8 cellular contexts compared by ENCODE assay signal in the genomic region with DNA sequence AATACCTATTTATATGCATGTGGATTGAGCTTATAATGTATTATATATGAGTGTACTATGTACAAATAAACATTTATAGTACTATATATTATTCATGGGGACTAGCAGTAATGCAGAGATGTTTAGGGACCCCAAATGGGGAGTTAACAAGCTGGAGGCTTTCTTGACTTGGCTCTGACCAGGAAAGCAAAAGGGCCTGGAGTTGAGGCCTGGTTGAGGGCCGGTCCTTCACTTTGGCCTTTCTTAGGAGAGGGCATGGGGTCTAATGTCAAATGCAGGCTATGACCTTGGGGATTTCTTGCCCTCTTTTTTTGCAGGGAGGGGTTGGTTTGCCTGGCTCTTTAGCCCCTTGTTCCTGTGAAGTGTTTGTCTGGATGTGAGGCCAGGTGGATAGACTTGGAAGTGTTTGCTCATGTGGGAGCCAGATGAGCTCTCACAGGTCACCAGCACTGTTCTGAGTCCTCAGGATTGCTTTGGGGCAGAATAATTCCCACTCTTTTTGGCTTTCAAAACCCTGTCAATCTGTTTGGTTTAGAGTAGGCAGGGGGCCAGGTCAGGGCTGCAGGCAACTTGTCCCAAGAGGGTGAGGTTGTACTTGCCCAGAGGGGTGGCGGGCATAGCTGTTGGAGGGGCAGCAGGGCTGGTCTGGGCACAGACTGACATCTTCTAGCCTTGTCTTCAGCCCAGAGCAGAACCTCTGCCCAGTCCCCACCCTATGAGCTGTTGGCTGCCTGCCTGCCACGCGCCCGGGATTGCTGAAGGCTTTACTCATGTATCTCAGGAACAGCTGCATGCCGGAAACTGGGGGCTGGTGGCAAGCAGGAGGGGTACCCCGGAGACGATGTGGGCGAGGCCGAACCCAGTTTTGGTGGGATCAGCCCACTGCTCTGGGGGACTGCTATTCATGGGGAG. TPM values are rescaled to one million over a fixed set of nuclear protein-coding genes. Genes with fewer than 3 reads are reported as not detected.
A peak's percentile ranks its signal among the peaks of the same experiment; 100 is the strongest.
DNase-seq lines count a peak whose midpoint lies in the region; ATAC-seq and TF ChIP-seq lines count a peak whose summit lies in the region.

No MANE protein-coding gene starts in this region.

- in situ Hi-C loops in GM13976 (cut with MboI; ENCODE audit: low sequenced_read_pairs, unreplicated experiment): loop anchor here (25.0 kb wide), 1 partner anchor 230 kb away; no protein-coding TSS in a partner anchor

- intact Hi-C loops in adrenal gland (cut with DNase I) (no loop called here), heart right ventricle (cut with DNase I) (loop anchor here in 2 of 10 donors (2.0 to 10.0 kb wide), 2 partner anchors 37 to 127 kb away; a partner anchor contains a TSS)

- no peak for TF ChIP-seq CTCF in adrenal gland (IDR thresholded peaks at IDR 0.05)
- no peak for TF ChIP-seq CTCF in heart right ventricle (IDR thresholded peaks at IDR 0.05)
- TF ChIP-seq CTCF in GM13976 (IDR thresholded peaks at IDR 0.05; ENCODE audit: borderline replicate concordance, control extremely low read depth, extremely low read depth, insufficient read depth, missing control alignments): no peak

- H3K9me3 ChIP-seq in adrenal gland (replicated peaks in 1 of 3) (no peaks in the 10 kb centered on the region), heart right ventricle (no peaks in the 10 kb centered on the region), skeletal muscle tissue (ENCODE audit: control insufficient read depth in 3 of 3, low read length in 3 of 3) (no peaks in the 10 kb centered on the region)

- H3K4me1 ChIP-seq in adrenal gland (replicated peaks in 1 of 2) (peaks cover 29 to 42% of the 10 kb centered on the region in 2 donors), heart right ventricle (peaks cover 0 to 52% (median 29%) of the 10 kb centered on the region in 9 donors), skeletal muscle tissue (ENCODE audit: control insufficient read depth in 3 of 3, insufficient read depth in 3 of 3, low read length in 3 of 3) (peaks cover 49 to 59% (median 58%) of the 10 kb centered on the region in 3 donors)

- DNase-seq in H7: peak; percentile 31
- peak; percentile 85 to 92 (median 89) for DNase-seq in adrenal gland
- DNase-seq in heart right ventricle: peak; percentile 84 to 85
- DNase-seq in central memory CD4-positive, alpha-beta T cell: no peak
- DNase-seq in GM13976 (ENCODE audit: low spot score): no peak

- H3K36me3 ChIP-seq in H7 (replicated peaks; ENCODE audit: control insufficient read depth, insufficient read depth, low read length) (peaks cover 4% of the 10 kb centered on the region), adrenal gland (replicated peaks in 1 of 2) (no peaks in the 10 kb centered on the region), heart right ventricle (peaks cover 0 to 14% (median 0%) of the 10 kb centered on the region in 9 donors), skeletal muscle tissue (ENCODE audit: control insufficient read depth in 3 of 3, insufficient read depth in 3 of 3, low read length in 3 of 3) (peaks cover 0 to 7% (median 0%) of the 10 kb centered on the region in 3 donors)

- ATAC-seq in heart right ventricle (peak; percentile 71 to 90 (median 82)), GM21528 (IDR thresholded peaks at IDR 0.05; ENCODE audit: low FRiP score, unreplicated experiment) (no peak), GM19324 (IDR thresholded peaks at IDR 0.05; ENCODE audit: low FRiP score, unreplicated experiment) (no peak)

- no peaks in the 10 kb centered on the region for H3K27me3 ChIP-seq in H7 (ENCODE audit: control insufficient read depth, insufficient read depth, low read length)
- no peaks in the 10 kb centered on the region for H3K27me3 ChIP-seq in adrenal gland
- no peaks in the 10 kb centered on the region for H3K27me3 ChIP-seq in heart right ventricle
- no peaks in the 10 kb centered on the region for H3K27me3 ChIP-seq in skeletal muscle tissue (ENCODE audit: control insufficient read depth in 3 of 3, insufficient read depth in 3 of 3, low read length in 3 of 3)

- H3K27ac ChIP-seq in adrenal gland (peak overlapping the region in 3 of 5 donors; percentile 12 to 76 (median 73)), heart right ventricle (peak overlapping the region in 7 of 10 donors; percentile 5 to 84 (median 50)), skeletal muscle tissue (ENCODE audit: low read depth, low read length) (peak overlapping the region; percentile 90)

- TF ChIP-seq POLR2A in adrenal gland (IDR thresholded peaks at IDR 0.05): no peak

- 27 to 37% (median 32%) methylated on average over 4 to 10 of the region's 10 CpGs for WGBS in adrenal gland, 4 donors
- 23 to 27% methylated on average over 10 of the region's 10 CpGs for WGBS in heart right ventricle, 2 donors

- peak overlapping the region; percentile 54 to 64 (median 57) for H3K9ac ChIP-seq in skeletal muscle tissue (ENCODE audit: low read depth in 1 of 3, low read length in 3 of 3)

- no peak overlapping the region for H3K4me3 ChIP-seq in H7 (ENCODE audit: insufficient read depth, low read depth, low read length)
- no peak overlapping the region for H3K4me3 ChIP-seq in adrenal gland
- no peak overlapping the region for H3K4me3 ChIP-seq in heart right ventricle
- peak overlapping the region; percentile 49 to 61 (median 49) for H3K4me3 ChIP-seq in skeletal muscle tissue (ENCODE audit: low read length in 3 of 3)

RNA-seq across cellular contexts. Expression of a gene that starts 14.6 kb away (rescaled TPM):
- 25.3 and 25.5 TPM in 2 replicates for total RNA-seq in H7 (2014; rRNA removed; shearing (Covaris generic))
- total RNA-seq in adrenal gland (10 to 100 TPM; 24.5 to 66.0 (median 33.0) TPM), heart right ventricle (10 to 100 TPM; 14.7 to 29.3 (median 19.6) TPM), skeletal muscle tissue (7.8 TPM)
- polyA plus RNA-seq in adrenal gland (10 to 100 TPM; 17.6 to 77.5 (median 54.4) TPM), heart right ventricle (10 to 100 TPM; 13.0 to 29.7 TPM)

RNA-seq across cellular contexts. Expression of a gene that starts 18.1 kb away (rescaled TPM):
- 0.26 TPM in 1 of 2 replicates, not detected in the other for total RNA-seq in H7 (2014; rRNA removed; shearing (Covaris generic))
- 10 to 100 TPM in 3 of 8 donors, 1 to 10 TPM in 5; 1.4 to 15.0 (median 6.3) TPM for total RNA-seq in adrenal gland
- 1 to 10 TPM; 2.8 to 4.0 (median 3.1) TPM for polyA plus RNA-seq in adrenal gland
- total RNA-seq in heart right ventricle: 1 to 10 TPM in 8 of 10 donors, under 1 TPM in 2; 0.53 to 3.8 (median 2.1) TPM
- 1 to 10 TPM in 1 of 2 donors, under 1 TPM in 1; 0.44 to 1.9 TPM for polyA plus RNA-seq in heart right ventricle
- total RNA-seq in skeletal muscle tissue: 0.52 TPM

RNA-seq across cellular contexts. Expression of a gene that starts 24.7 kb away (rescaled TPM):
- total RNA-seq in H7 (2014; rRNA removed; shearing (Covaris generic)): 92.9 and 102 TPM in 2 replicates
- 100 to 1,000 TPM; 121 to 271 (median 160) TPM for total RNA-seq in adrenal gland
- 100 to 1,000 TPM in 1 of 3 donors, 10 to 100 TPM in 2; 78.1 to 139 (median 98.0) TPM for polyA plus RNA-seq in adrenal gland
- 10 to 100 TPM; 52.6 to 86.3 (median 69.0) TPM for total RNA-seq in heart right ventricle
- 100 to 1,000 TPM in 1 of 2 donors, 10 to 100 TPM in 1; 50.3 to 115 TPM for polyA plus RNA-seq in heart right ventricle
- 54.3 TPM for total RNA-seq in skeletal muscle tissue

RNA-seq across cellular contexts. Expression of a gene that starts 24.9 kb away (rescaled TPM):
- 40.3 and 40.8 TPM in 2 replicates for total RNA-seq in H7 (2014; rRNA removed; shearing (Covaris generic))
- total RNA-seq in adrenal gland: 10 to 100 TPM; 16.8 to 54.4 (median 29.4) TPM
- 10 to 100 TPM; 36.7 to 67.2 (median 50.7) TPM for polyA plus RNA-seq in adrenal gland
- 10 to 100 TPM; 10.3 to 21.9 (median 15.3) TPM for total RNA-seq in heart right ventricle
- 10 to 100 TPM; 13.9 to 35.5 TPM for polyA plus RNA-seq in heart right ventricle
- 21.9 TPM for total RNA-seq in skeletal muscle tissue

RNA-seq across cellular contexts. Expression of a gene that starts 36.7 kb away (rescaled TPM):
- 0.33 and 0.42 TPM in 2 replicates for total RNA-seq in H7 (2014; rRNA removed; shearing (Covaris generic))
- total RNA-seq in adrenal gland (1 to 10 TPM in 3 of 8 donors, under 1 TPM in 2, not detected in 3; 0.14 to 3.9 (median 1.5) TPM), heart right ventricle (1 to 10 TPM in 6 of 10 donors, under 1 TPM in 3, not detected in 1; 0.28 to 5.1 (median 1.2) TPM), skeletal muscle tissue (1.6 TPM)
- polyA plus RNA-seq in adrenal gland (1 to 10 TPM in 1 of 3 donors, under 1 TPM in 1, not detected in 1; 0.64 to 1.0 TPM), heart right ventricle (1 to 10 TPM; 1.8 to 4.5 TPM)

Comparison
In these comparisons a context has a peak if more than half of its experiments do, and no peak if none do; other contexts are left out.
1. DNase-seq: peak in H7 (single experiment), adrenal gland (7 of 7) and heart right ventricle (2 of 2); none in central memory CD4-positive, alpha-beta T cell (single experiment) and GM13976 (single experiment).
2. H3K4me3 ChIP-seq: peak in skeletal muscle tissue (3 of 3); none in H7 (single experiment), adrenal gland (0 of 4) and heart right ventricle (0 of 10).
3. ATAC-seq: peak in heart right ventricle (8 of 8); none in GM21528 (single experiment) and GM19324 (single experiment).
4. Peak in every context shown above with its lines, with median percentiles within 50 percentile points of each other: H3K27ac ChIP-seq.